Comparison of ENCODE assay signal across 20 cellular contexts in genomic region chr2:73968357-73968937, GRCh38.
"Had no signal": no experiment of that assay in that cellular context is flagged by ENCODE, and none has a peak within 500 bp of the region (broad histone marks: within the 10 kb centered on the region; RNA-seq: fewer than 3 reads in every experiment).

No MANE protein-coding gene starts in this region.

- DNase-seq: activated CD4-positive, alpha-beta T cell treated with anti-CD3 and anti-CD28 coated beads, Interleukin-2, amount 50 U/mL, for 4 hours; activated T-cell treated with anti-CD3 and anti-CD28 coated beads for 4 hours; foreskin keratinocyte; glutamatergic neuron; hippocampal formation; left cardiac atrium; mesendoderm; natural killer cell; pancreas; right lobe of liver; small intestine; stimulated activated CD4-positive, alpha-beta T cell treated with anti-CD3 and anti-CD28 coated beads, Interleukin-15, amount 100 ng/mL, for 24 hours; stimulated activated CD4-positive, alpha-beta T cell treated with anti-CD3 and anti-CD28 coated beads, Interleukin-2, amount 100 ng/mL, for 48 hours; stomach; trophoblast cell had no signal

- H3K27me3 ChIP-seq: ascending aorta, breast epithelium, foreskin keratinocyte, pancreas, right lobe of liver, stomach had no signal

- H3K4me1 ChIP-seq: foreskin keratinocyte had no signal

- ATAC-seq: foreskin keratinocyte, left cardiac atrium, natural killer cell, pancreas, right lobe of liver had no signal

- H3K4me3 ChIP-seq: ascending aorta, breast epithelium, coronary artery, pancreas, right lobe of liver, stomach had no signal

- H3K9me3 Mint-ChIP-seq: activated T-helper 1 cell treated with anti-CD3 and anti-CD28 coated beads, Interleukin-12 subunit alpha, Interleukin-12 subunit beta, Interleukin-2, Interleukin-4 antibody, amounts not matched to agents 30 ng/mL and 10 ng/mL and 1 ng/mL, durations not matched to agents 14 hours and 24 hours and 36 hours; natural killer cell had no signal

- H3K36me3 ChIP-seq: ascending aorta, breast epithelium, pancreas, right lobe of liver, stomach had no signal

- H3K27ac ChIP-seq: ascending aorta, breast epithelium, coronary artery, foreskin keratinocyte, pancreas, right lobe of liver, stomach had no signal

- FAIRE-seq: islet of Langerhans, pancreas, small intestine had no signal

- H3K9me3 ChIP-seq: ascending aorta, breast epithelium, pancreas, right lobe of liver, stomach had no signal

- H3K4me3 Mint-ChIP-seq: activated T-helper 1 cell treated with anti-CD3 and anti-CD28 coated beads, Interleukin-12 subunit alpha, Interleukin-12 subunit beta, Interleukin-2, Interleukin-4 antibody, amounts not matched to agents 30 ng/mL and 10 ng/mL and 1 ng/mL, durations not matched to agents 14 hours and 24 hours and 36 hours had no signal

- H3K36me3 Mint-ChIP-seq: natural killer cell had no signal
